7 cellular contexts compared by ENCODE assay signal in genomic region chr1:110962892-110963665, GRCh38.
DNase-seq lines count a peak whose midpoint lies in the region; ATAC-seq and TF ChIP-seq lines count a peak whose summit lies in the region.

No MANE protein-coding gene starts in this region.

- peak; percentile 32 for TF ChIP-seq CTCF in choroid plexus epithelial cell (conservative IDR thresholded peaks at IDR 0.05; ENCODE audit: low read depth, low read length)

- DNase-seq in NCI-H345 (lab: John Stamatoyannopoulos, UW) (peak; percentile 74), choroid plexus epithelial cell (ENCODE audit: low read depth) (peak; percentile 93)
- peak; percentile 58 to 66 for DNase-seq in activated CD4-positive, alpha-beta T cell treated with anti-CD3 and anti-CD28 coated beads for 4 hours
- peak; percentile 19 to 21 (median 19) for DNase-seq in stimulated activated CD4-positive, alpha-beta T cell treated with anti-CD3 and anti-CD28 coated beads, Interleukin-1b, Interleukin-23, amount 100 ng/mL, for 24 hours (ENCODE audit: low read depth in 4 of 4, low spot score in 1 of 4)

- peak overlapping the region; percentile 84 for H3K4me3 ChIP-seq in choroid plexus epithelial cell (ENCODE audit: low read depth, low read length)

- no peaks in the 10 kb centered on the region for H3K27me3 ChIP-seq in layer of hippocampus (ENCODE audit: control insufficient read depth, insufficient read depth, low read length)

- H3K27ac ChIP-seq in layer of hippocampus (ENCODE audit: low read depth, low read length), result peak overlapping the region; percentile 94

- ATAC-seq in GM18511 (IDR thresholded peaks at IDR 0.05; ENCODE audit: unreplicated experiment) (peak; percentile 52), HG03097 (IDR thresholded peaks at IDR 0.05; ENCODE audit: low FRiP score, unreplicated experiment) (peak; percentile 35)

Comparison
In these comparisons a context has a peak if more than half of its experiments do, and no peak if none do; other contexts are left out.
1. Peak in every context shown above with its lines: DNase-seq, ATAC-seq, H3K4me3 ChIP-seq and H3K27ac ChIP-seq.
2. DNase-seq: peak in every context shown above with its lines; median percentile 93 in choroid plexus epithelial cell; 74 in NCI-H345; 62 in activated CD4-positive, alpha-beta T cell treated with anti-CD3 and anti-CD28 coated beads for 4 hours; 19 in stimulated activated CD4-positive, alpha-beta T cell treated with anti-CD3 and anti-CD28 coated beads, Interleukin-1b, Interleukin-23, amount 100 ng/mL, for 24 hours.